In genomic region chr9:137453643-137454081, GRCh38 we compare ENCODE assay signal across 1 cellular context.
TF ChIP-seq lines count a peak whose summit lies in the region.

No MANE protein-coding gene starts in this region.

TF ChIP-seq in HCT116, 20 proteins besides CTCF, POLR2A, EP300 and RAD21 (continued from another document):
- no peak for TF ChIP-seq REST (IDR thresholded peaks at IDR 0.05; ENCODE audit: low read depth)
- no peak for TF ChIP-seq EGR1 (IDR thresholded peaks at IDR 0.05; ENCODE audit: low read depth)
- no peak for TF ChIP-seq SIN3A (IDR thresholded peaks at IDR 0.05; ENCODE audit: low read depth)
- TF ChIP-seq, protein P1, sequence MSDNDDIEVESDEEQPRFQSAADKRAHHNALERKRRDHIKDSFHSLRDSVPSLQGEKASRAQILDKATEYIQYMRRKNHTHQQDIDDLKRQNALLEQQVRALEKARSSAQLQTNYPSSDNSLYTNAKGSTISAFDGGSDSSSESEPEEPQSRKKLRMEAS (IDR thresholded peaks at IDR 0.05), result no peak
- no peak for TF ChIP-seq POLR2AphosphoS5 (IDR thresholded peaks at IDR 0.05; ENCODE audit: low read depth, low read length)
- TF ChIP-seq YY1 (IDR thresholded peaks at IDR 0.05; ENCODE audit: extremely low read depth, insufficient replicate concordance, low read depth, low read length), result no peak
- TF ChIP-seq ELF1 (IDR thresholded peaks at IDR 0.05; ENCODE audit: borderline replicate concordance, low read depth), result no peak
- no peak for TF ChIP-seq EZH2 (IDR thresholded peaks at IDR 0.05)
- no peak for TF ChIP-seq SRF (IDR thresholded peaks at IDR 0.05; ENCODE audit: low read depth)
TF ChIP-seq in HCT116: peak in this region for 0.
